ENCODE assay signal across 1 cellular context in genomic region chr12:131947482-131948027, GRCh38.
TF ChIP-seq lines count a peak whose summit lies in the region.

No MANE protein-coding gene starts in this region.

TF ChIP-seq in H1, 55 proteins besides CTCF, POLR2A, EP300 and RAD21:
- TF ChIP-seq POLR2AphosphoS5 (IDR thresholded peaks at IDR 0.05; ENCODE audit: low read depth, low read length), result no peak
- no peak for TF ChIP-seq POU5F1 (IDR thresholded peaks at IDR 0.05; ENCODE audit: low read depth, low read length)
